ENCODE assay signal across 30 cellular contexts in the genomic region with DNA sequence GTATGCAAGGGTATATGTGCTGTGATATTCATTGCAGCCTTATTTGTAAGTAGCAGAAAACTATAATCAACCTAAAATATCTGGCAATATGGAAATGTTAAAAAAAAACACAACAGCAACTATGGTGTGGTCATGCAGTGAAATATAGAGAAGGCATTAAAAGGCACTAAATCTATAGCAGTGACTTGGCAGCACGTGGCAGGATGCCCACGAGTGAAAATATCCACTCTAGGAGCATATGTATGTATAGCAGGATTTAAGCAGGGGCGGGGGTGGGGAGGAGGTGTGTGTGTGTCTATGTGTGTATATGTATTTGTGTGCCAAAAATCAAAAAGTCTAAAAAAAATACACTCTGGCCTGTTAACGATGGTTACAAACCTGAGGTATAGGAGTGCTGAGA.
"Had no signal": no experiment of that assay in that cellular context is flagged by ENCODE, and none has a peak within 500 bp of the region (broad histone marks: within the 10 kb centered on the region; RNA-seq: fewer than 3 reads in every experiment).

No MANE protein-coding gene starts in this region.

- H3K36me3 ChIP-seq: ascending aorta, SJSA1 had no signal

- H3K27me3 Mint-ChIP-seq: activated CD4-positive, alpha-beta T cell treated with anti-CD3 and anti-CD28 coated beads, Interleukin-2, amount 10 ng/mL, durations not matched to agents 24 days and 14 days; activated CD8-positive, alpha-beta T cell treated with anti-CD3 and anti-CD28 coated beads for 36 hours; activated naive CD4-positive, alpha-beta T cell treated with anti-CD3 and anti-CD28 coated beads, Interleukin-2, amount 50 U/mL, for 24 hours; activated naive CD8-positive, alpha-beta T cell treated with anti-CD3 and anti-CD28 coated beads, Interleukin-2, amount 10 ng/mL, durations not matched to agents 7 days and 5 days; activated T-helper 17 cell treated with anti-CD3 and anti-CD28 coated beads, Interleukin-2, amount 50 U/mL, for 72 hours had no signal

- H3K4me3 ChIP-seq: ascending aorta, body of pancreas, SJSA1 had no signal

- H3K4me3 Mint-ChIP-seq: activated CD4-positive, alpha-beta T cell treated with anti-CD3 and anti-CD28 coated beads, Interleukin-2, amount 10 ng/mL, durations not matched to agents 24 days and 14 days; activated CD8-positive, alpha-beta T cell treated with anti-CD3 and anti-CD28 coated beads for 36 hours; activated naive CD4-positive, alpha-beta T cell treated with anti-CD3 and anti-CD28 coated beads, Interleukin-2, amount 50 U/mL, for 24 hours; activated naive CD8-positive, alpha-beta T cell treated with anti-CD3 and anti-CD28 coated beads, Interleukin-2, amount 10 ng/mL, durations not matched to agents 7 days and 5 days; activated T-cell treated with anti-CD3 and anti-CD28 coated beads, Interleukin-2, amount 50 U/mL, for 72 hours; activated T-helper 17 cell treated with anti-CD3 and anti-CD28 coated beads, Interleukin-2, amount 50 U/mL, for 72 hours; T-helper 1 cell treated with Interleukin-12 subunit alpha and Interleukin-12 subunit beta and Interleukin-4 antibody, amounts not matched to agents 30 μg/mL and 1 μg/mL, for 36 hours; T-helper 2 cell treated with Interferon-gamma antibody and Interleukin-4, amounts not matched to agents 5 μg/mL and 100 μg/mL, for 36 hours had no signal

- DNase-seq: activated CD4-positive, alpha-beta T cell treated with anti-CD3 and anti-CD28 coated beads, Interleukin-2, amount 10 ng/mL, durations not matched to agents 24 days and 14 days; activated CD4-positive, alpha-beta T cell treated with anti-CD3 and anti-CD28 coated beads, Interleukin-2, amount 50 U/mL, for 4 hours; activated CD8-positive, alpha-beta T cell treated with anti-CD3 and anti-CD28 coated beads for 36 hours; activated gamma-delta T cell; activated naive CD4-positive, alpha-beta T cell treated with Interleukin-2 at 50 U/mL for 16 hours; activated naive CD8-positive, alpha-beta T cell treated with anti-CD3 and anti-CD28 coated beads, Interleukin-2, amount 10 ng/mL, durations not matched to agents 7 days and 5 days; activated T-cell treated with anti-CD3 and anti-CD28 coated beads, Interleukin-2, amount 50 U/mL, for 1 hour; activated T-cell treated with anti-CD3 and anti-CD28 coated beads, Interleukin-2, amount 50 U/mL, for 72 hours; amygdala; body of pancreas; caudate nucleus; Karpas-422; KBM-7; NCI-H1105; NCI-H1436; NCI-H1694; NCI-H1930; NCI-H2081 treated with DMSO at 0.1 percent for 48 hours; NCI-H226; NCI-H446 treated with DMSO at 0.1 percent for 48 hours; NCI-H524; SHP77 treated with DMSO at 0.1 percent for 48 hours; SK-N-SH had no signal

- H3K36me3 Mint-ChIP-seq: activated naive CD4-positive, alpha-beta T cell treated with anti-CD3 and anti-CD28 coated beads, Interleukin-2, amount 50 U/mL, for 24 hours; activated naive CD8-positive, alpha-beta T cell treated with anti-CD3 and anti-CD28 coated beads, Interleukin-2, amount 10 ng/mL, durations not matched to agents 7 days and 5 days had no signal

- ATAC-seq: activated CD8-positive, alpha-beta T cell treated with anti-CD3 and anti-CD28 coated beads for 36 hours; activated T-cell treated with anti-CD3 and anti-CD28 coated beads, Interleukin-2, amount 50 U/mL, for 72 hours; activated T-helper 17 cell treated with anti-CD3 and anti-CD28 coated beads, Interleukin-2, amount 50 U/mL, for 72 hours; body of pancreas; Panc1 had no signal

- H3K27ac Mint-ChIP-seq: activated CD4-positive, alpha-beta T cell treated with anti-CD3 and anti-CD28 coated beads, Interleukin-2, amount 10 ng/mL, durations not matched to agents 24 days and 14 days; activated CD8-positive, alpha-beta T cell treated with anti-CD3 and anti-CD28 coated beads for 36 hours; activated naive CD4-positive, alpha-beta T cell treated with anti-CD3 and anti-CD28 coated beads, Interleukin-2, amount 50 U/mL, for 24 hours; activated naive CD8-positive, alpha-beta T cell treated with anti-CD3 and anti-CD28 coated beads, Interleukin-2, amount 10 ng/mL, durations not matched to agents 7 days and 5 days; activated T-cell treated with anti-CD3 and anti-CD28 coated beads, Interleukin-2, amount 50 U/mL, for 72 hours; activated T-helper 17 cell treated with anti-CD3 and anti-CD28 coated beads, Interleukin-2, amount 50 U/mL, for 72 hours; T-helper 1 cell treated with Interleukin-12 subunit alpha and Interleukin-12 subunit beta and Interleukin-4 antibody, amounts not matched to agents 30 μg/mL and 1 μg/mL, for 36 hours; T-helper 2 cell treated with Interferon-gamma antibody and Interleukin-4, amounts not matched to agents 5 μg/mL and 100 μg/mL, for 36 hours had no signal

- H3K27ac ChIP-seq: ascending aorta, body of pancreas, SJSA1 had no signal

- H3K9me3 ChIP-seq: ascending aorta, body of pancreas, SJSA1, SK-N-SH had no signal

- H3K9me3 Mint-ChIP-seq: activated CD4-positive, alpha-beta T cell treated with anti-CD3 and anti-CD28 coated beads, Interleukin-2, amount 10 ng/mL, durations not matched to agents 24 days and 14 days; activated CD8-positive, alpha-beta T cell treated with anti-CD3 and anti-CD28 coated beads for 36 hours; activated naive CD4-positive, alpha-beta T cell treated with anti-CD3 and anti-CD28 coated beads, Interleukin-2, amount 50 U/mL, for 24 hours; activated naive CD8-positive, alpha-beta T cell treated with anti-CD3 and anti-CD28 coated beads, Interleukin-2, amount 10 ng/mL, durations not matched to agents 7 days and 5 days; activated T-cell treated with anti-CD3 and anti-CD28 coated beads, Interleukin-2, amount 50 U/mL, for 72 hours; activated T-helper 17 cell treated with anti-CD3 and anti-CD28 coated beads, Interleukin-2, amount 50 U/mL, for 72 hours; T-helper 1 cell treated with Interleukin-12 subunit alpha and Interleukin-12 subunit beta and Interleukin-4 antibody, amounts not matched to agents 30 μg/mL and 1 μg/mL, for 36 hours; T-helper 2 cell treated with Interferon-gamma antibody and Interleukin-4, amounts not matched to agents 5 μg/mL and 100 μg/mL, for 36 hours had no signal

- H3K27me3 ChIP-seq: ascending aorta, body of pancreas, SJSA1 had no signal

- H3K4me1 Mint-ChIP-seq: activated T-helper 17 cell treated with anti-CD3 and anti-CD28 coated beads, Interleukin-2, amount 50 U/mL, for 72 hours had no signal
